Comparison of ENCODE assay signal across 16 cellular contexts in the genomic region with DNA sequence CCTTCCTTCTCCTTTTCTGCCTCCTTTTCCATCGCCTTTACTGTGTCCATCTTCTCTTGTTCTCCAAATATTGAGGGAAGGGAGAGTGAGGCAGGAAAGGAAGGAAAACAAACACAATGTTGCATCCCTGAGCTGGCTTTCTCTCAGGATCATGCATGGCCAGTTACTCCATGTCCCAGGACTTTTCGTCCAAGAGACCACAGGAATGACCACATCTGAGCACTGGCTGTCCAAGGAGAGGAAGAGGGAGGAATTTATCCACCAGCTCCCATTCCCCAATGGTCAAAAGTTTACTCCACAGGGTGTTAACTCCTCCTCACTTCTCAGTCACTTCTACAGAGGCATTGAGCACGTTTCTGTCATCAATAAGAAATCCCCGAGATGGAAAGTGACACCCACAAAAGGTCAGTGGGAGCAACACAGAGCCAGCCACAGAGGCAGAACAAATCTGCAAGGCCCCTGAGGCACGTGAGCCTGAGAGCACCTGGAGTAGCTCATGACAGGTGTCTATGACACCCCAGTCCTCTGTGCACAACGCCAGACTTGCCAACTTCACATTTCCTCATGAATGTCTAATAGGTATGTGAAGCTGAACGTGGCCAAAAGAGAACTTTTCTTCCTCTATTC.
DNase-seq lines count a peak whose midpoint lies in the region; ATAC-seq and TF ChIP-seq lines count a peak whose summit lies in the region.
"Had no signal": no experiment of that assay in that cellular context is flagged by ENCODE, and none has a peak within 500 bp of the region (broad histone marks: within the 10 kb centered on the region; RNA-seq: fewer than 3 reads in every experiment).

No MANE protein-coding gene starts in this region.

- H2AFZ ChIP-seq in Karpas-422 (ENCODE audit: low read length) = no peak overlapping the region

- CTCF ChIA-PET in CD8-positive, alpha-beta T cell (lab: Charles Lee) = no interaction called here

- no peaks in the 10 kb centered on the region for H3K4me1 ChIP-seq in CD8-positive, alpha-beta T cell (ENCODE audit: insufficient read depth, low read length)
- H3K4me1 ChIP-seq in Karpas-422 (ENCODE audit: low read length) = no peaks in the 10 kb centered on the region

- H3K27ac ChIP-seq in CD8-positive, alpha-beta T cell (ENCODE audit: low read depth, low read length) = no peak overlapping the region
- no peak overlapping the region for H3K27ac ChIP-seq in Karpas-422 (ENCODE audit: low read length)
- H3K27ac ChIP-seq: thoracic aorta had no signal

- no peak for TF ChIP-seq CTCF in CD8-positive, alpha-beta T cell (IDR thresholded peaks at IDR 0.05)

- no peaks in the 10 kb centered on the region for H3K36me3 ChIP-seq in CD8-positive, alpha-beta T cell (ENCODE audit: insufficient read depth, low read length)
- no peaks in the 10 kb centered on the region for H3K36me3 ChIP-seq in Karpas-422 (ENCODE audit: insufficient read depth, low read length)
- H3K36me3 ChIP-seq: HAP-1, thoracic aorta had no signal

- intact Hi-C loops in CD8-positive, alpha-beta T cell (cut with DNase I, micrococcal nuclease) = no loop called here

- peak; percentile 54 for ATAC-seq in GM21381 (IDR thresholded peaks at IDR 0.05; ENCODE audit: unreplicated experiment)
- no peak for ATAC-seq in CD8-positive, alpha-beta T cell
- ATAC-seq: naive thymus-derived CD4-positive, alpha-beta T cell had no signal

- no peaks in the 10 kb centered on the region for H3K27me3 ChIP-seq in CD8-positive, alpha-beta T cell (ENCODE audit: insufficient read depth, low read length)
- no peaks in the 10 kb centered on the region for H3K27me3 ChIP-seq in Karpas-422 (ENCODE audit: low read length)

- no peak overlapping the region for H3K9ac ChIP-seq in Karpas-422 (ENCODE audit: low read length)

- no peaks in the 10 kb centered on the region for H3K36me3 Mint-ChIP-seq in CD8-positive, alpha-beta T cell
- H3K36me3 Mint-ChIP-seq: brain; CD8-positive, alpha-beta memory T cell had no signal

- peak; percentile 48 for DNase-seq in EH (ENCODE audit: low read depth)
- DNase-seq in LHCN-M2 (ENCODE audit: low read depth) = peak; percentile 53
- peak; percentile 20 for DNase-seq in iris pigment epithelial cell (ENCODE audit: low read depth)
- no peak for DNase-seq in AG20443 (ENCODE audit: low spot score)
- DNase-seq in CD8-positive, alpha-beta T cell = no peak
- no peak for DNase-seq in GF-D8 (lab: John Stamatoyannopoulos, UW)
- DNase-seq in Karpas-422 = no peak
- DNase-seq: activated effector memory CD4-positive, alpha-beta T cell treated with anti-CD3 and anti-CD28 coated beads, Interleukin-2, amount 50 U/mL, for 16 hours; CD8-positive, alpha-beta memory T cell; naive thymus-derived CD4-positive, alpha-beta T cell; NCI-H2029 treated with DMSO at 0.1 percent for 48 hours; NCI-H748 treated with DMSO at 0.1 percent for 48 hours had no signal

- no peaks in the 10 kb centered on the region for H3K9me2 ChIP-seq in Karpas-422 (replicated peaks; ENCODE audit: insufficient read depth, low read length)

- peaks cover 5% of the 10 kb centered on the region for H3K27me3 Mint-ChIP-seq in CD8-positive, alpha-beta T cell (ENCODE audit: low read depth)

- no peak overlapping the region for H3K27ac Mint-ChIP-seq in CD8-positive, alpha-beta T cell
- H3K27ac Mint-ChIP-seq: brain; CD8-positive, alpha-beta memory T cell had no signal

- no peak overlapping the region for H3K4me3 Mint-ChIP-seq in CD8-positive, alpha-beta T cell
- H3K4me3 Mint-ChIP-seq: brain; CD8-positive, alpha-beta memory T cell; naive thymus-derived CD4-positive, alpha-beta T cell had no signal

- no peak overlapping the region for H3K4me3 ChIP-seq in CD8-positive, alpha-beta T cell (ENCODE audit: low read depth, low read length)
- no peak overlapping the region for H3K4me3 ChIP-seq in Karpas-422 (ENCODE audit: low read length)
- H3K4me3 ChIP-seq: HAP-1, thoracic aorta had no signal

- POLR2A ChIA-PET in CD8-positive, alpha-beta T cell (lab: Charles Lee) = no interaction called here

- H3K4me2 ChIP-seq in Karpas-422 (ENCODE audit: low read depth, low read length, poor library complexity, severe bottlenecking) = no peak overlapping the region

- no peaks in the 10 kb centered on the region for H3K4me1 Mint-ChIP-seq in CD8-positive, alpha-beta T cell (ENCODE audit: low read depth)
- H3K4me1 Mint-ChIP-seq: CD8-positive, alpha-beta memory T cell had no signal

- H4K20me1 ChIP-seq in Karpas-422 (ENCODE audit: insufficient read depth, low read depth, low read length) = no peaks in the 10 kb centered on the region

- no peaks in the 10 kb centered on the region for H3K9me3 Mint-ChIP-seq in CD8-positive, alpha-beta T cell
- H3K9me3 Mint-ChIP-seq: brain; CD8-positive, alpha-beta memory T cell had no signal

- H3K9me3 ChIP-seq in CD8-positive, alpha-beta T cell (ENCODE audit: low read length) = no peaks in the 10 kb centered on the region
- no peaks in the 10 kb centered on the region for H3K9me3 ChIP-seq in Karpas-422 (ENCODE audit: low read length)
- H3K9me3 ChIP-seq: HAP-1, thoracic aorta had no signal

- H3K79me2 ChIP-seq in Karpas-422 (ENCODE audit: low read length) = no peaks in the 10 kb centered on the region

Comparison
In these comparisons a context has a peak if more than half of its experiments do, and no peak if none do; other contexts are left out.
1. DNase-seq: peak in EH (single experiment), LHCN-M2 (single experiment) and iris pigment epithelial cell (single experiment); none in AG20443 (single experiment), CD8-positive, alpha-beta T cell (0 of 7), GF-D8 (single experiment) and Karpas-422 (single experiment).